ENCODE assay signal across 16 cellular contexts in genomic region chr16:10551881-10552280, GRCh38. TPM values are rescaled to one million over a fixed set of nuclear protein-coding genes. Genes with fewer than 3 reads are reported as not detected.
DNase-seq lines count a peak whose midpoint lies in the region; ATAC-seq and TF ChIP-seq lines count a peak whose summit lies in the region.
"Had no signal": no experiment of that assay in that cellular context is flagged by ENCODE, and none has a peak within 500 bp of the region (broad histone marks: within the 10 kb centered on the region; RNA-seq: fewer than 3 reads in every experiment).

No MANE protein-coding gene starts in this region.

- H3K27ac ChIP-seq in AG04450 (ENCODE audit: low read depth, low read length) (peak overlapping the region; percentile 21), IMR-90 (ENCODE audit: insufficient read depth, low read length) (no peak overlapping the region), neuronal stem cell (replicated peaks; ENCODE audit: low read length) (no peak overlapping the region)
- H3K27ac ChIP-seq: C4-2B had no signal

- H3K4ac ChIP-seq in IMR-90 (ENCODE audit: low read depth, low read length) (no peak overlapping the region), neuronal stem cell (ENCODE audit: low read length) (no peak overlapping the region)

- H3K27me3 ChIP-seq in AG04450 (ENCODE audit: control insufficient read depth, insufficient read depth, low read length) (no peaks in the 10 kb centered on the region), IMR-90 (ENCODE audit: control insufficient read depth, insufficient read depth, low read length) (no peaks in the 10 kb centered on the region), neuronal stem cell (ENCODE audit: control insufficient read depth in 3 of 3, insufficient read depth in 3 of 3, low read depth in 1 of 3, low read length in 3 of 3) (no peaks in the 10 kb centered on the region)

- H4K5ac ChIP-seq in IMR-90 (ENCODE audit: low read depth, low read length), result no peak overlapping the region

- POLR2A ChIA-PET in AG04450 (lab: Yijun Ruan, JAX) (interaction anchor here (0.7 kb wide), 2 partner anchors 29 to 470 kb away, joined by 4 to 7 read pairs; partner anchors contain the start of gene EMP2), IMR-90 (lab: Charles Lee; ENCODE audit: unreplicated experiment) (no interaction called here)

- H2BK12ac ChIP-seq in neuronal stem cell (ENCODE audit: low read length), result no peak overlapping the region

- H2AK9ac ChIP-seq in IMR-90 (replicated peaks; ENCODE audit: low read depth, low read length, poor library complexity), result peak overlapping the region; percentile 59

- H4K20me1 ChIP-seq in IMR-90 (ENCODE audit: insufficient read depth, low read length), result no peaks in the 10 kb centered on the region

- H2BK20ac ChIP-seq in IMR-90 (ENCODE audit: low read depth, low read length), result no peak overlapping the region

- no peak overlapping the region for H3K56ac ChIP-seq in IMR-90 (ENCODE audit: extremely low read depth, insufficient read depth, low read length)

- H3K9me1 ChIP-seq in IMR-90 (ENCODE audit: insufficient read depth, low read length), result peaks cover 4% of the 10 kb centered on the region; the same call in 1 of the 2 replicates

- no peak overlapping the region for H2BK15ac ChIP-seq in IMR-90 (ENCODE audit: low read depth, low read length)
- no peak overlapping the region for H2BK15ac ChIP-seq in neuronal stem cell (ENCODE audit: low read length)

- TF ChIP-seq POLR2A in IMR-90 (IDR thresholded peaks at IDR 0.05; ENCODE audit: low read depth, low read length), result no peak

- no peak overlapping the region for H3K14ac ChIP-seq in IMR-90 (replicated peaks; ENCODE audit: low read depth, low read length)
- H3K14ac ChIP-seq in neuronal stem cell (ENCODE audit: low read length), result no peak overlapping the region

- intact Hi-C loops in IMR-90 (cut with micrococcal nuclease), result no loop called here

- ATAC-seq in IMR-90 (ENCODE audit: low read depth), result no peak
- ATAC-seq in HG02970 (IDR thresholded peaks at IDR 0.05; ENCODE audit: low FRiP score, unreplicated experiment), result no peak
- no peak for ATAC-seq in GM18520 (IDR thresholded peaks at IDR 0.05; ENCODE audit: unreplicated experiment)
- ATAC-seq: GM23338 had no signal

- DNase-seq in AG04450 (ENCODE audit: low read depth, low spot score), result no peak
- no peak for DNase-seq in IMR-90
- DNase-seq in foreskin melanocyte, result peak; percentile 93
- no peak for DNase-seq in neuronal stem cell (ENCODE audit: low spot score)
- DNase-seq in AML-193 (lab: John Stamatoyannopoulos, UW), result no peak
- DNase-seq: 8988T; CD4-positive, alpha-beta T cell; DMS153; DMS79; GDM1; HCEC 1CT had no signal

- in situ Hi-C loops in IMR-90 (cut with MboI; ENCODE audit: low sequenced_read_pairs), result no loop called here

- dilution Hi-C loops in IMR-90 (cut with HindIII; ENCODE audit: low sequenced_read_pairs, unreplicated experiment), result no loop called here

- no peak overlapping the region for H4K91ac ChIP-seq in IMR-90 (ENCODE audit: insufficient read depth, low read depth, low read length)
- H4K91ac ChIP-seq in neuronal stem cell (ENCODE audit: low read depth, low read length, poor library complexity), result no peak overlapping the region

- H2BK120ac ChIP-seq in IMR-90 (ENCODE audit: low read depth, low read length) (no peak overlapping the region), neuronal stem cell (ENCODE audit: low read depth, low read length) (no peak overlapping the region)

- no peak overlapping the region for H3K4me2 ChIP-seq in IMR-90 (ENCODE audit: low read depth, low read length)
- H3K4me2 ChIP-seq in neuronal stem cell (ENCODE audit: insufficient read depth, low read length, poor library complexity, severe bottlenecking), result no peak overlapping the region
- H3K4me2 ChIP-seq: GM23338 had no signal

- H3K79me1 ChIP-seq in IMR-90 (ENCODE audit: low read depth in 1 of 2, low read length in 2 of 2), result peaks cover 15 to 25% of the 10 kb centered on the region in 2 experiments; a peak in 3 of 4 replicates
- no peaks in the 10 kb centered on the region for H3K79me1 ChIP-seq in neuronal stem cell (ENCODE audit: low read depth, low read length)

- no peak overlapping the region for H2BK5ac ChIP-seq in IMR-90 (ENCODE audit: low read depth, low read length, poor library complexity, severe bottlenecking)
- no peak overlapping the region for H2BK5ac ChIP-seq in neuronal stem cell (ENCODE audit: low read length)

- no TSS peak for BruUV-seq in IMR-90 (replicated peaks; lab: Mats Ljungman, UMichigan)

- no peak overlapping the region for H3K23ac ChIP-seq in IMR-90 (ENCODE audit: low read depth, low read length)
- no peak overlapping the region for H3K23ac ChIP-seq in neuronal stem cell (ENCODE audit: low read depth, low read length, poor library complexity)

- H2AFZ ChIP-seq in IMR-90 (replicated peaks; ENCODE audit: low read length, poor library complexity) (no peak overlapping the region), neuronal stem cell (ENCODE audit: low read length) (no peak overlapping the region)
- H2AFZ ChIP-seq: GM23338 had no signal

- H3K4me1 ChIP-seq in IMR-90 (ENCODE audit: control insufficient read depth, insufficient read depth, low read length), result no peaks in the 10 kb centered on the region
- no peaks in the 10 kb centered on the region for H3K4me1 ChIP-seq in neuronal stem cell (ENCODE audit: control insufficient read depth in 2 of 2, insufficient read depth in 1 of 2, low read depth in 1 of 2, low read length in 2 of 2)

- H3K9me3 ChIP-seq in AG04450 (ENCODE audit: control insufficient read depth, insufficient read depth, low read length) (peaks cover 10% of the 10 kb centered on the region; the same call in 1 of the 2 replicates), IMR-90 (ENCODE audit: control insufficient read depth, insufficient read depth, low read length) (peaks cover 4% of the 10 kb centered on the region; the same call in 1 of the 2 replicates), neuronal stem cell (replicated peaks in 1 of 2; ENCODE audit: control insufficient read depth in 2 of 2, insufficient read depth in 1 of 2, low read depth in 1 of 2, low read length in 2 of 2) (peaks cover 5 to 7% of the 10 kb centered on the region in 2 donors)

- H4K8ac ChIP-seq in IMR-90 (ENCODE audit: low read depth in 2 of 2, low read length in 2 of 2) (no peak overlapping the region), neuronal stem cell (ENCODE audit: low read depth, low read length) (no peak overlapping the region)

- H3K36me3 ChIP-seq in IMR-90 (ENCODE audit: control insufficient read depth, insufficient read depth, low read length) (peaks cover 6% of the 10 kb centered on the region), neuronal stem cell (replicated peaks in 1 of 2; ENCODE audit: control insufficient read depth in 2 of 2, insufficient read depth in 2 of 2, low read length in 2 of 2) (peaks cover 2 to 8% of the 10 kb centered on the region in 2 donors)

- TF ChIP-seq CTCF in AG04450 (IDR thresholded peaks at IDR 0.05; ENCODE audit: low read depth, low read length), result no peak
- TF ChIP-seq CTCF in IMR-90 (conservative IDR thresholded peaks at IDR 0.05; ENCODE audit: low read depth, low read length), result no peak

- H3K18ac ChIP-seq in IMR-90 (ENCODE audit: low read depth, low read length) (no peak overlapping the region), neuronal stem cell (ENCODE audit: low read length) (peak overlapping the region; percentile 11)

- no peak overlapping the region for H3K4me3 ChIP-seq in AG04450 (ENCODE audit: low read depth, low read length)
- no peak overlapping the region for H3K4me3 ChIP-seq in IMR-90 (ENCODE audit: insufficient read depth, low read depth, low read length)
- H3K4me3 ChIP-seq in neuronal stem cell (ENCODE audit: low read length in 2 of 2), result no peak overlapping the region
- H3K4me3 ChIP-seq: GM23338 had no signal

- no peak for TF ChIP-seq RAD21 in IMR-90 (IDR thresholded peaks at IDR 0.05; ENCODE audit: low read length)

- H2AK5ac ChIP-seq in IMR-90 (ENCODE audit: low read depth, low read length), result no peak overlapping the region
- no peak overlapping the region for H2AK5ac ChIP-seq in neuronal stem cell (ENCODE audit: low read depth, low read length)

- H3K9ac ChIP-seq in IMR-90 (ENCODE audit: low read depth, low read length), result no peak overlapping the region
- H3K9ac ChIP-seq in neuronal stem cell (ENCODE audit: low read depth, low read length, poor library complexity), result no peak overlapping the region

- no CpG with 5 or more reads among the region's 2 CpGs for WGBS in IMR-90 (ENCODE audit: extremely low coverage in 2 of 2, insufficient read length in 1 of 2), 2 experiments
- WGBS in neuronal stem cell (ENCODE audit: extremely low coverage in 2 of 2, insufficient read length in 2 of 2, insufficient replicate concordance in 1 of 2), 2 donors, result no CpG with 5 or more reads among the region's 2 CpGs

- CTCF ChIA-PET in AG04450 (lab: Charles Lee), result interaction anchor here (0.9 kb wide), 1 partner anchor 31 kb away, joined by 3 read pairs; no protein-coding TSS in a partner anchor
- CTCF ChIA-PET in IMR-90 (lab: Yijun Ruan, JAX), result no interaction called here

TF ChIP-seq in IMR-90, 13 proteins besides CTCF, POLR2A, EP300 and RAD21:
- no peak for TF ChIP-seq SMC3 (IDR thresholded peaks at IDR 0.05; ENCODE audit: low read depth, low read length)
- no peak for TF ChIP-seq USF2 (IDR thresholded peaks at IDR 0.05; ENCODE audit: low read depth, low read length)
- no peak for TF ChIP-seq MAZ (IDR thresholded peaks at IDR 0.05; ENCODE audit: borderline replicate concordance, low read depth, low read length)

RNA-seq across cellular contexts. Expression of gene EMP2, which starts 28.5 kb away (rescaled TPM):
- polyA plus RNA-seq in AG04450 (2011; rRNA removed) (15.1 and 15.2 TPM in 2 replicates), IMR-90 (2012; rRNA removed) (13.8 and 16.3 TPM in 2 replicates)
- polyA minus RNA-seq in AG04450 (2011; rRNA and poly(A)+ RNA removed), result 23.5 and 25.6 TPM in 2 replicates
- total RNA-seq in IMR-90 (2012; rRNA removed), result 17.8 and 18.3 TPM in 2 replicates
- 7.1 and 7.3 TPM in 2 replicates for polyA plus RNA-seq in IMR-90 (2012; cell fraction: cytosol; rRNA removed)
- polyA plus RNA-seq in IMR-90 (2012; cell fraction: nucleus; rRNA removed; ENCODE audit: low replicate concordance), result 4.1 and 6.2 TPM in 2 replicates
- polyA plus RNA-seq in neuronal stem cell (2013, experiment 1 of 2), result 22.1 TPM
- 23.3 TPM for polyA plus RNA-seq in neuronal stem cell (2013, experiment 2 of 2)
- total RNA-seq: CD4-positive, alpha-beta T cell had no signal
- polyA plus RNA-seq: IgD-negative memory B cell had no signal
